Comparison of ENCODE assay signal across 5 cellular contexts in genomic region chr16:18385285-18385684, GRCh38. TPM values are rescaled to one million over a fixed set of nuclear protein-coding genes. Genes with fewer than 3 reads are reported as not detected.
"Had no signal": no experiment of that assay in that cellular context is flagged by ENCODE, and none has a peak within 500 bp of the region (broad histone marks: within the 10 kb centered on the region; RNA-seq: fewer than 3 reads in every experiment).

No MANE protein-coding gene starts in this region.

RNA-seq across cellular contexts. Expression of gene NPIPA8, which starts 48.7 kb away (rescaled TPM):
- total RNA-seq: LHCN-M2, NCI-H460, PC-9, RPMI7951, SK-MEL-5 had no signal
